Comparison of ENCODE assay signal across 8 cellular contexts in genomic region chr7:30974605-30975256, GRCh38. TPM values are rescaled to one million over a fixed set of nuclear protein-coding genes. Genes with fewer than 3 reads are reported as not detected.
DNase-seq lines count a peak whose midpoint lies in the region; ATAC-seq, FAIRE-seq and TF ChIP-seq lines count a peak whose summit lies in the region.

No MANE protein-coding gene starts in this region.

- no peak overlapping the region for H3K9ac ChIP-seq in NT2/D1 (ENCODE audit: insufficient read length, low read depth)
- peak overlapping the region in 1 of 2 experiments; percentile 14; a peak in 2 of 4 replicates for H3K9ac ChIP-seq in K562 (ENCODE audit: insufficient read depth in 1 of 2, low read depth in 2 of 2, low read length in 2 of 2)

- H3K27ac ChIP-seq in K562 (ENCODE audit: extremely low read depth, low read depth, low read length) (no peak overlapping the region), stomach (no peak overlapping the region)

- no peak overlapping the region for H3K4me2 ChIP-seq in K562 (ENCODE audit: insufficient read depth, low read length)

- in situ Hi-C loops in K562 (cut with MboI): loop anchor here (5.0 kb wide), 3 partner anchors 82 to 232 kb away; no protein-coding TSS in a partner anchor

- H3K36me3 ChIP-seq in NT2/D1 (ENCODE audit: insufficient read depth, insufficient read length, low read length) (no peaks in the 10 kb centered on the region), K562 (ENCODE audit: control insufficient read depth, insufficient read depth, low read length) (no peaks in the 10 kb centered on the region), stomach (no peaks in the 10 kb centered on the region)

- FAIRE-seq in GM19239 (lab: Jason Lieb, UNC) (peak; percentile 95), K562 (lab: Jason Lieb, UNC) (peak; percentile 93)

- no peaks in the 10 kb centered on the region for H3K9me3 ChIP-seq in NT2/D1 (ENCODE audit: insufficient read depth, low read length)
- no peaks in the 10 kb centered on the region for H3K9me3 ChIP-seq in K562 (replicated peaks; ENCODE audit: control insufficient read depth, insufficient read depth, low read depth, low read length)
- H3K9me3 ChIP-seq in stomach: no peaks in the 10 kb centered on the region

- H3K4me3 ChIP-seq in NT2/D1 (ENCODE audit: insufficient read length, low read depth): no peak overlapping the region
- no peak overlapping the region for H3K4me3 ChIP-seq in K562
- H3K4me3 ChIP-seq in stomach: no peak overlapping the region

- intact Hi-C loops in K562 (cut with micrococcal nuclease): loop anchor here (1.0 to 10.0 kb wide), 4 partner anchors 36 to 231 kb away; no protein-coding TSS in a partner anchor
- intact Hi-C loops in left colon (cut with DNase I, micrococcal nuclease): loop anchor here in 1 of 2 donors (5.0 kb wide), 1 partner anchor 172 kb away; no protein-coding TSS in a partner anchor
- intact Hi-C loops in stomach (cut with DNase I; ENCODE audit: low total_unique reads): loop anchor here (5.0 kb wide), 1 partner anchor 172 kb away; no protein-coding TSS in a partner anchor

- H3K9me1 ChIP-seq in K562 (ENCODE audit: control insufficient read depth, insufficient read depth, low read length): no peaks in the 10 kb centered on the region

- H2AFZ ChIP-seq in K562 (ENCODE audit: low read depth, low read length): peak overlapping the region; percentile 70

- CTCF ChIA-PET in K562 (lab: Yijun Ruan, JAX; ENCODE audit: low intra/inter-chr PET ratio): interaction anchor here (0.6 to 1.8 kb wide), 5 partner anchors 22 to 234 kb away, joined by 3 to 16 read pairs (median 5); no protein-coding TSS in a partner anchor

- H4K20me1 ChIP-seq in K562 (replicated peaks; ENCODE audit: control insufficient read depth, insufficient read depth, low read length): no peaks in the 10 kb centered on the region

- H3K27me3 ChIP-seq in NT2/D1 (ENCODE audit: insufficient read depth, insufficient read length) (peaks cover 12% of the 10 kb centered on the region), K562 (ENCODE audit: control insufficient read depth in 2 of 2, insufficient read depth in 2 of 2, low read length in 2 of 2) (peaks cover 13 to 28% of the 10 kb centered on the region in 2 experiments; a peak in 4 of 5 replicates), stomach (peaks cover 0 to 36% (median 0%) of the 10 kb centered on the region in 3 donors)

- peak; percentile 88 for ATAC-seq in HG03097 (IDR thresholded peaks at IDR 0.05; ENCODE audit: low FRiP score, unreplicated experiment)
- ATAC-seq in K562: peak; percentile 97
- ATAC-seq in left colon: peak; percentile 92

- TF ChIP-seq EP300 in K562 (IDR thresholded peaks at IDR 0.05; ENCODE audit: low read length) (no peak), stomach (IDR thresholded peaks at IDR 0.05) (no peak)

- peak; percentile 68 for DNase-seq in DMS153 treated with DMSO at 0.1 percent for 48 hours (lab: John Stamatoyannopoulos, UW; ENCODE audit: unreplicated experiment)
- DNase-seq in GM19239 (ENCODE audit: insufficient read length, low spot score): peak; percentile 60
- peak; percentile 60 for DNase-seq in NT2/D1 (ENCODE audit: low read depth, low spot score)
- DNase-seq in K562 (ENCODE audit: extremely low read depth in 1 of 4, low spot score in 3 of 4): peak; percentile 82 to 86 (median 84)
- peak; percentile 74 to 76 for DNase-seq in left colon
- DNase-seq in stomach: peak; percentile 57
- no peak for DNase-seq in NCI-H1105 (lab: John Stamatoyannopoulos, UW)

- H3K4me1 ChIP-seq in NT2/D1 (ENCODE audit: insufficient read depth, insufficient read length) (peaks cover 9% of the 10 kb centered on the region), K562 (replicated peaks in 1 of 2; ENCODE audit: control insufficient read depth in 2 of 2, insufficient read depth in 2 of 2, low read length in 2 of 2) (peaks cover 3 to 19% of the 10 kb centered on the region in 2 experiments; a peak in 4 of 5 replicates), stomach (peaks cover 0 to 9% (median 3%) of the 10 kb centered on the region in 4 donors)

- H3K79me2 ChIP-seq in K562 (ENCODE audit: control insufficient read depth, insufficient read depth, low read length): no peaks in the 10 kb centered on the region

- TF ChIP-seq RAD21 in K562 (CRISPR knock-in tag; conservative IDR thresholded peaks at IDR 0.05 in 1 of 2, IDR thresholded peaks at IDR 0.05 in 1 of 2): peak; percentile 88 to 96

- 8% methylated on average over 5 of the region's 7 CpGs for WGBS in K562 (ENCODE audit: insufficient coverage, low coverage, missing lambda C conversion rate)
- WGBS in stomach, 5 donors: 10 to 16% (median 12%) methylated on average over 7 of the region's 7 CpGs

- BruUV-seq in K562 (replicated peaks; lab: Mats Ljungman, UMichigan): no TSS peak

- TF ChIP-seq POLR2A in K562 (conservative IDR thresholded peaks at IDR 0.05) (no peak), stomach (IDR thresholded peaks at IDR 0.05) (no peak)

- POLR2A ChIA-PET in K562 (lab: Yijun Ruan, JAX): interaction anchor here (0.6 kb wide), 1 partner anchor 281 kb away, joined by 3 read pairs; no protein-coding TSS in a partner anchor

- TF ChIP-seq CTCF in K562 (IDR thresholded peaks at IDR 0.05 in 2 of 3, conservative IDR thresholded peaks at IDR 0.05 in 1 of 3; ENCODE audit: insufficient read depth in 2 of 3, low read depth in 1 of 3, low read length in 3 of 3): peak; percentile 90 to 96 (median 95)
- peak in 5 of 7 experiments; percentile 33 to 68 (median 60) for TF ChIP-seq CTCF in stomach (IDR thresholded peaks at IDR 0.05)

TF ChIP-seq in K562, 482 proteins besides CTCF, POLR2A, EP300 and RAD21 (continues in another document):
- TF ChIP-seq RCOR1 (IDR thresholded peaks at IDR 0.05; ENCODE audit: borderline replicate concordance in 1 of 2, low read depth in 2 of 2, low read length in 2 of 2) (0 out of 4 replicates have a peak, but pooled peaks of 1 of the 2 experiments have one; percentile 23), ZNF589 (CRISPR knock-in tag; IDR thresholded peaks at IDR 0.05; ENCODE audit: low read depth) (no peak), ATF7 (IDR thresholded peaks at IDR 0.05) (peak; percentile 30; the same call in 1 of the 2 replicates), ZNF174 (CRISPR knock-in tag; IDR thresholded peaks at IDR 0.05) (no peak), JUND (IDR thresholded peaks at IDR 0.05; ENCODE audit: borderline replicate concordance, low read depth, low read length) (peak; percentile 21; the same call in 1 of the 2 replicates), JUND (tag; IDR thresholded peaks at IDR 0.05; ENCODE audit: borderline replicate concordance, low read depth, low read length) (no peak; the same call in 2 of the 3 replicates), HINFP (tag; conservative IDR thresholded peaks at IDR 0.05; ENCODE audit: low read depth) (no peak), KAT2B (IDR thresholded peaks at IDR 0.05; ENCODE audit: low read depth, low read length) (no peak), KLF16 (IDR thresholded peaks at IDR 0.05) (peak; percentile 58; the same call in 1 of the 2 replicates), ZNF143 (CRISPR knock-in tag; IDR thresholded peaks at IDR 0.05) (no peak), EGR1 (conservative IDR thresholded peaks at IDR 0.05) (no peak), ZBED1 (IDR thresholded peaks at IDR 0.05) (no peak), E2F3 (CRISPR knock-in tag; IDR thresholded peaks at IDR 0.05) (no peak), ZNF224 (CRISPR knock-in tag; IDR thresholded peaks at IDR 0.05) (no peak), C11orf30 (IDR thresholded peaks at IDR 0.05; ENCODE audit: low read depth) (no peak), ZBTB26 (CRISPR knock-in tag; IDR thresholded peaks at IDR 0.05) (no peak), LEF1 (IDR thresholded peaks at IDR 0.05) (0 out of 2 replicates have a peak, but pooled peaks have one; percentile 19)

RNA-seq across cellular contexts. Expression of gene GHRHR, which starts 11.0 kb away (rescaled TPM):
- not detected in 2 replicates for total RNA-seq in K562 (2011; cell fraction: chromatin; rRNA removed; ENCODE audit: low replicate concordance)
- total RNA-seq in K562 (2011; cell fraction: nucleolus; rRNA removed): not detected in 2 replicates
- not detected in 2 replicates for total RNA-seq in K562 (2011; cell fraction: nucleoplasm; rRNA removed)
- total RNA-seq in K562 (2014; rRNA removed): 0.61 TPM in 1 of 2 replicates, not detected in the other
- not detected in 2 replicates for total RNA-seq in K562 (2014; rRNA removed; fragmentation: Illumina TruSeq; extraction: Trizol)
- not detected in 2 replicates for total RNA-seq in K562 (2015; rRNA removed; fragmentation: Illumina TruSeq; extraction: Trizol)
- total RNA-seq in K562 (2021): not detected in 2 replicates
- polyA plus RNA-seq in K562 (2011; rRNA removed): not detected in 2 replicates
- polyA plus RNA-seq in K562 (2011; cell fraction: cytosol; rRNA removed): not detected in 2 replicates
- polyA plus RNA-seq in K562 (2011; cell fraction: nucleus; rRNA removed): 0.25 TPM in 1 of 2 replicates, not detected in the other
- polyA plus RNA-seq in K562 (2012): not detected in 2 replicates
- polyA plus RNA-seq in K562 (2014; fragmentation: Illumina TruSeq; extraction: Trizol): not detected in 2 replicates
- not detected for polyA plus RNA-seq in K562 (2014; fragmentation: Nextera tagmentation; extraction: Ambion mirVana)
- not detected in 2 replicates for polyA plus RNA-seq in K562 (2014; rRNA removed)
- polyA minus RNA-seq in K562 (2011; rRNA and poly(A)+ RNA removed): not detected in 2 replicates
- polyA minus RNA-seq in K562 (2011; cell fraction: cytosol; rRNA and poly(A)+ RNA removed): not detected in 2 replicates
- not detected in 2 replicates for polyA minus RNA-seq in K562 (2011; cell fraction: nucleus; rRNA and poly(A)+ RNA removed)
- not detected for total RNA-seq in left colon
- not detected for total RNA-seq in stomach
- polyA plus RNA-seq in stomach: under 1 TPM in 1 of 3 donors, not detected in 2; 0.33 TPM
